Comparison of ENCODE assay signal across 9 cellular contexts in genomic region chr19:50457300-50457699, GRCh38. TPM values are rescaled to one million over a fixed set of nuclear protein-coding genes. Genes with fewer than 3 reads are reported as not detected.
"Had no signal": no experiment of that assay in that cellular context is flagged by ENCODE, and none has a peak within 500 bp of the region (broad histone marks: within the 10 kb centered on the region; RNA-seq: fewer than 3 reads in every experiment).

No MANE protein-coding gene starts in this region.

- H2AFZ ChIP-seq: GM23248, GM23338 had no signal

- H3K4me3 ChIP-seq: GM23248, GM23338, HAP-1 had no signal

- DNase-seq: GM23248, GOT3, H7, H9, HCEC 1CT, HFFc6 had no signal

- H3K9ac ChIP-seq: GM23248 had no signal

- H3K4me1 ChIP-seq: HAP-1 had no signal

- H3K27ac ChIP-seq: GM23248 had no signal

- H3K36me3 ChIP-seq: HAP-1 had no signal

- H3K9me3 ChIP-seq: HAP-1 had no signal

- H3K4me2 ChIP-seq: GM23338 had no signal

RNA-seq across cellular contexts. Expression of gene GARIN5A, which starts 19.3 kb away (rescaled TPM):
- total RNA-seq: GM23248 had no signal

RNA-seq across cellular contexts. Expression of gene MYBPC2, which starts 24.6 kb away (rescaled TPM):
- total RNA-seq: GM23248, H4, HFFc6 had no signal
- polyA plus RNA-seq: GM23248 had no signal

RNA-seq across cellular contexts. Expression of gene SPIB, which starts 38.6 kb away (rescaled TPM):
- total RNA-seq: GM23248, HFFc6 had no signal
- polyA plus RNA-seq: GM23248 had no signal
